21 cellular contexts compared by ENCODE assay signal in genomic region chrX:72347366-72347765, GRCh38. TPM values are rescaled to one million over a fixed set of nuclear protein-coding genes. Genes with fewer than 3 reads are reported as not detected.
"Had no signal": no experiment of that assay in that cellular context is flagged by ENCODE, and none has a peak within 500 bp of the region (broad histone marks: within the 10 kb centered on the region; RNA-seq: fewer than 3 reads in every experiment).

No MANE protein-coding gene starts in this region.

- H3K36me3 ChIP-seq: uterus had no signal

- H3K4me3 ChIP-seq: body of pancreas, gastroesophageal sphincter, sigmoid colon, smooth muscle cell, uterus had no signal

- H3K27me3 ChIP-seq: body of pancreas, gastroesophageal sphincter, sigmoid colon, uterus had no signal

- H3K27ac ChIP-seq: body of pancreas, gastroesophageal sphincter, sigmoid colon, uterus had no signal

- H3K4me1 ChIP-seq: body of pancreas, gastroesophageal sphincter, sigmoid colon, uterus had no signal

- DNase-seq: activated CD4-positive, alpha-beta memory T cell treated with anti-CD3 and anti-CD28 coated beads for 36 hours; activated CD4-positive, alpha-beta T cell treated with anti-CD3 and anti-CD28 coated beads for 4 hours; activated CD4-positive, CD25-positive, alpha-beta regulatory T cell; activated naive CD4-positive, alpha-beta T cell treated with Interleukin-2 at 50 U/mL for 16 hours; activated naive CD8-positive, alpha-beta T cell treated with anti-CD3 and anti-CD28 coated beads for 36 hours; activated T-cell treated with anti-CD3 and anti-CD28 coated beads, Interleukin-2, amount 50 U/mL, for 48 hours; amniotic stem cell; body of pancreas; caudate nucleus; effector CD4-positive, alpha-beta T cell; erythroblast; head of caudate nucleus; sigmoid colon; stimulated activated CD4-positive, alpha-beta T cell treated with anti-CD3 and anti-CD28 coated beads, Interleukin-15, amount 100 ng/mL, for 24 hours; stimulated activated CD8-positive, alpha-beta memory T cell treated with anti-CD3 and anti-CD28 coated beads, Interleukin-4, amount 100 ng/mL, for 48 hours; stimulated activated naive B cell treated with anti-CD40 and anti-IgM and Interleukin-4, amounts not matched to agents 10 μg/mL and 1 μg/mL and 100 μg/mL, for 72 hours; T1000; trophoblast cell; uterus had no signal

- H3K9me3 ChIP-seq: body of pancreas, gastroesophageal sphincter, sigmoid colon, uterus had no signal

- ATAC-seq: body of pancreas; gastroesophageal sphincter; stimulated activated naive B cell treated with anti-CD40 and anti-IgM and Interleukin-4, amounts not matched to agents 10 μg/mL and 1 μg/mL and 100 μg/mL, for 72 hours had no signal

RNA-seq across cellular contexts. Expression of gene CITED1, which starts 41.7 kb away (rescaled TPM):
- total RNA-seq: activated CD4-positive, alpha-beta memory T cell treated with anti-CD3 and anti-CD28 coated beads for 36 hours; activated naive CD8-positive, alpha-beta T cell treated with anti-CD3 and anti-CD28 coated beads for 36 hours; body of pancreas had no signal
